ENCODE assay signal across 11 cellular contexts in the genomic region with DNA sequence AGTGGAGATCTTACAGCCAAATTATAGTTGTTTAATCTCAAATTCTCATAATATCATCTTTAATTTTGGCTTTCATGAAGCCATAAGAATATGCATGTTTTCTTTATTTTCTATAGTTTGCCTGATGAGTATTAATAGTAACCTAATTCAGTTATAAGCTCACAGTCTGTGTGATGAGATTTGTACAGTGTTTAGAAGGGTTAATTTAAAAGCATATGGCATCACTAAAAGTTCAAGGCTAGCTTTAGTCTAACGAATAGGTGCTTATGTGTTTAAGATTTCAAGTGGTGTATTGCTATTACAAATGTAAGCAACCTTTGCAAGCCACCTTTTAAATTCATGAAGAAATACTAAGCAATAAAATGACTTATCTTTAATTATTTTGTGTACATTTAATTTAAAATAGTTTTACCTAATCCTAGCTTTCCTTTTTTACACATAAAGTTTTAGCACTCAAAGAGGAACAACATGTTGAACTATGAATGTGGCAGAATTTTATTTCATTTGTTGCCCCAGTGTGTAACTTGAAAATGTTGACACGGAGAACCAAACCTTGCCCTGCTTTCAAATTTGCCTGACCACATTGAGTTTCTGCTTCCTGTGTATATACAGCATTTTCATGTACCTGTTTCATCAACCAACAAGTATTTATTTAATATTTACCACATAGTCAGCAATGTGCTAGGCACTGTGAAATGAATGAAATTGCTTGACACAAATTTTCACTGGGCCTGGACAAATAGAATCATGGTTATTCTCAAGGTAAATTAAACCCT. TPM values are rescaled to one million over a fixed set of nuclear protein-coding genes. Genes with fewer than 3 reads are reported as not detected.
DNase-seq lines count a peak whose midpoint lies in the region; ATAC-seq and TF ChIP-seq lines count a peak whose summit lies in the region.
"Had no signal": no experiment of that assay in that cellular context is flagged by ENCODE, and none has a peak within 500 bp of the region (broad histone marks: within the 10 kb centered on the region; RNA-seq: fewer than 3 reads in every experiment).

No MANE protein-coding gene starts in this region.

- no peak for TF ChIP-seq CTCF in brain (conservative IDR thresholded peaks at IDR 0.05)
- no peak for TF ChIP-seq CTCF in thyroid gland (IDR thresholded peaks at IDR 0.05)
- TF ChIP-seq CTCF in endothelial cell (IDR thresholded peaks at IDR 0.05; ENCODE audit: unreplicated experiment) = no peak

- H3K4me1 Mint-ChIP-seq in activated CD4-positive, alpha-beta T cell treated with anti-CD3 and anti-CD28 coated beads, Interleukin-2, amount 10 ng/mL, durations not matched to agents 24 days and 14 days = peaks cover 28% of the 10 kb centered on the region
- peaks cover 89% of the 10 kb centered on the region for H3K4me1 Mint-ChIP-seq in brain
- H3K4me1 Mint-ChIP-seq in endothelial cell (ENCODE audit: unreplicated experiment) = peaks cover 21% of the 10 kb centered on the region

- no peak for ATAC-seq in GM21723 (IDR thresholded peaks at IDR 0.05; ENCODE audit: unreplicated experiment)
- ATAC-seq: body of pancreas, gastroesophageal sphincter had no signal

- peak overlapping the region; percentile 86 for H3K4me2 ChIP-seq in Karpas-422 (ENCODE audit: low read depth, low read length, poor library complexity, severe bottlenecking)

- DNase-seq in activated CD4-positive, alpha-beta T cell treated with anti-CD3 and anti-CD28 coated beads, Interleukin-2, amount 10 ng/mL, durations not matched to agents 24 days and 14 days = no peak
- DNase-seq in activated CD4-positive, alpha-beta T cell treated with anti-CD3 and anti-CD28 coated beads for 4 hours = no peak
- DNase-seq in Karpas-422 (peak; percentile 48), pons (ENCODE audit: low spot score) (peak; percentile 18), thyroid gland (no peak), endothelial cell (ENCODE audit: low spot score) (no peak)
- DNase-seq: body of pancreas, NCI-H226 had no signal

- no peaks in the 10 kb centered on the region for H4K20me1 ChIP-seq in Karpas-422 (ENCODE audit: insufficient read depth, low read depth, low read length)

- no peak overlapping the region for H3K27ac Mint-ChIP-seq in activated CD4-positive, alpha-beta T cell treated with anti-CD3 and anti-CD28 coated beads, Interleukin-2, amount 10 ng/mL, durations not matched to agents 24 days and 14 days
- H3K27ac Mint-ChIP-seq in brain = peak overlapping the region; percentile 99 to 100 (median 100)
- no peak overlapping the region for H3K27ac Mint-ChIP-seq in endothelial cell (ENCODE audit: unreplicated experiment)

- no peaks in the 10 kb centered on the region for H3K36me3 ChIP-seq in Karpas-422 (ENCODE audit: insufficient read depth, low read length)
- no peaks in the 10 kb centered on the region for H3K36me3 ChIP-seq in thyroid gland
- H3K36me3 ChIP-seq: gastroesophageal sphincter had no signal

- H3K36me3 Mint-ChIP-seq in activated CD4-positive, alpha-beta T cell treated with anti-CD3 and anti-CD28 coated beads, Interleukin-2, amount 10 ng/mL, durations not matched to agents 24 days and 14 days (ENCODE audit: low read depth) = peaks cover 3% of the 10 kb centered on the region
- peaks cover 35% of the 10 kb centered on the region for H3K36me3 Mint-ChIP-seq in brain
- H3K36me3 Mint-ChIP-seq in endothelial cell (ENCODE audit: low read depth, unreplicated experiment) = peaks cover 13% of the 10 kb centered on the region

- peak overlapping the region; percentile 36; the same call in 1 of the 2 replicates for H2AFZ ChIP-seq in Karpas-422 (ENCODE audit: low read length)

- H3K9me3 Mint-ChIP-seq in activated CD4-positive, alpha-beta T cell treated with anti-CD3 and anti-CD28 coated beads, Interleukin-2, amount 10 ng/mL, durations not matched to agents 24 days and 14 days = no peaks in the 10 kb centered on the region
- H3K9me3 Mint-ChIP-seq in brain = peaks cover 0 to 3% (median 0%) of the 10 kb centered on the region in 5 experiments
- H3K9me3 Mint-ChIP-seq in endothelial cell (ENCODE audit: unreplicated experiment) = no peaks in the 10 kb centered on the region

- H3K79me2 ChIP-seq in Karpas-422 (ENCODE audit: low read length) = no peaks in the 10 kb centered on the region; the same call in 1 of the 2 replicates

- H3K4me3 ChIP-seq in Karpas-422 (ENCODE audit: low read length) (peak overlapping the region; percentile 59), thyroid gland (replicated peaks in 1 of 3) (no peak overlapping the region)

- no peaks in the 10 kb centered on the region for H3K27me3 ChIP-seq in Karpas-422 (ENCODE audit: low read length)
- no peaks in the 10 kb centered on the region for H3K27me3 ChIP-seq in thyroid gland
- H3K27me3 ChIP-seq: body of pancreas, gastroesophageal sphincter had no signal

- H3K9ac ChIP-seq in Karpas-422 (ENCODE audit: low read length) = peak overlapping the region; percentile 67

- intact Hi-C loops in activated CD4-positive, alpha-beta T cell treated with anti-CD3 and anti-CD28 coated beads, Interleukin-2, amount 10 ng/mL, durations not matched to agents 24 days and 14 days (cut with micrococcal nuclease) = loop anchor here (2.0 kb wide), 1 partner anchor 119 kb away; a partner anchor contains a TSS
- intact Hi-C loops in thyroid gland (cut with DNase I) = loop anchor here (5.0 kb wide), 1 partner anchor 39 kb away; a partner anchor contains a TSS

- H3K27ac ChIP-seq in Karpas-422 (ENCODE audit: low read length) (peak overlapping the region; percentile 76; the same call in 1 of the 2 replicates), thyroid gland (no peak overlapping the region)

- H3K4me3 Mint-ChIP-seq in activated CD4-positive, alpha-beta T cell treated with anti-CD3 and anti-CD28 coated beads, Interleukin-2, amount 10 ng/mL, durations not matched to agents 24 days and 14 days = peak overlapping the region; percentile 90
- H3K4me3 Mint-ChIP-seq in brain = peak overlapping the region; percentile 87 to 97 (median 95)
- no peak overlapping the region for H3K4me3 Mint-ChIP-seq in endothelial cell (ENCODE audit: unreplicated experiment)

- H3K27me3 Mint-ChIP-seq in activated CD4-positive, alpha-beta T cell treated with anti-CD3 and anti-CD28 coated beads, Interleukin-2, amount 10 ng/mL, durations not matched to agents 24 days and 14 days = no peaks in the 10 kb centered on the region
- H3K27me3 Mint-ChIP-seq in brain (peaks cover 9% of the 10 kb centered on the region), endothelial cell (ENCODE audit: unreplicated experiment) (peaks cover 1% of the 10 kb centered on the region)

- no peaks in the 10 kb centered on the region for H3K9me3 ChIP-seq in Karpas-422 (ENCODE audit: low read length)
- H3K9me3 ChIP-seq in thyroid gland = no peaks in the 10 kb centered on the region
- H3K9me3 ChIP-seq: body of pancreas, gastroesophageal sphincter had no signal

- H3K4me1 ChIP-seq in Karpas-422 (ENCODE audit: low read length) (peaks cover 28% of the 10 kb centered on the region), thyroid gland (peaks cover 17 to 28% of the 10 kb centered on the region in 2 donors)

- TF ChIP-seq POLR2A in thyroid gland (IDR thresholded peaks at IDR 0.05) = no peak

- WGBS in thyroid gland, 2 donors = 37 to 43% methylated on average over 2 of the region's 2 CpGs

- no peaks in the 10 kb centered on the region; the same call in 1 of the 2 replicates for H3K9me2 ChIP-seq in Karpas-422 (replicated peaks; ENCODE audit: insufficient read depth, low read length)

RNA-seq across cellular contexts. Expression of a gene that starts 41.5 kb away (rescaled TPM):
- total RNA-seq in activated CD4-positive, alpha-beta T cell treated with anti-CD3 and anti-CD28 coated beads, Interleukin-2, amount 10 ng/mL, durations not matched to agents 24 days and 14 days = 0.96 and 1.2 TPM in 2 replicates
- total RNA-seq in Karpas-422 (2014; rRNA removed; shearing (Covaris generic); ENCODE audit: low replicate concordance) = 2.2 and 5.4 TPM in 2 replicates
- 1.8 TPM for polyA plus RNA-seq in brain (ENCODE audit: insufficient read depth, low read depth, low replicate concordance)
- total RNA-seq in thyroid gland (10 to 100 TPM in 2 of 4 donors, 1 to 10 TPM in 2; 7.4 to 11.4 (median 9.7) TPM), endothelial cell (ENCODE audit: unreplicated experiment) (20.3 TPM)

Comparison
In these comparisons a context has a peak if more than half of its experiments do, and no peak if none do; other contexts are left out.
1. DNase-seq: peak in Karpas-422 (single experiment) and pons (single experiment); none in activated CD4-positive, alpha-beta T cell treated with anti-CD3 and anti-CD28 coated beads, Interleukin-2, amount 10 ng/mL, durations not matched to agents 24 days and 14 days (single experiment), activated CD4-positive, alpha-beta T cell treated with anti-CD3 and anti-CD28 coated beads for 4 hours (0 of 2), thyroid gland (0 of 2) and endothelial cell (single experiment).
2. H3K27ac Mint-ChIP-seq: peak in brain (5 of 5); none in activated CD4-positive, alpha-beta T cell treated with anti-CD3 and anti-CD28 coated beads, Interleukin-2, amount 10 ng/mL, durations not matched to agents 24 days and 14 days (single experiment) and endothelial cell (single experiment).